Comparison of ENCODE assay signal across 16 cellular contexts in the genomic region with DNA sequence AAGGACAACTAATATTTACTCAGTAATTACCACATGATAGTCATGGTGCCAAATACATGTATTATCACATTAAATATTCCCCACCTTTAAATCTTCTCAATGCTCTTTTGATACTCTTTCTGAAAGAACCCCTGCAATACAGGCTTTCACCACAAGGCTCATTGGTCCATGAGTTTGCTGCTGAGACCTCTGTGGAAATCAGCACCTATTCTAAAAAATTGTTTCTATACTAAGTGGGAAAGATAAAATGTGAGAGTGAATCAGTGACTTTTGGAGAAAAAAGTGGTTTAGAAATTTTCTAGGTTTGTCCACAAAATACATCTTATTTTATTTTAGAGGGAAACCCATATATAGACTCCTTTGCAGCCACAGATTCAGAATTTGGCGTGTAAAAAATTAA.
DNase-seq lines count a peak whose midpoint lies in the region; ATAC-seq and TF ChIP-seq lines count a peak whose summit lies in the region.
"Had no signal": no experiment of that assay in that cellular context is flagged by ENCODE, and none has a peak within 500 bp of the region (broad histone marks: within the 10 kb centered on the region; RNA-seq: fewer than 3 reads in every experiment).

No MANE protein-coding gene starts in this region.

- no peak for DNase-seq in HFFc6
- DNase-seq in cardiac fibroblast (ENCODE audit: low read depth in 2 of 2), result no peak
- no peak for DNase-seq in neural crest cell (ENCODE audit: low read depth, low spot score)
- no peak for DNase-seq in NCI-H2107 treated with DMSO at 0.1 percent for 48 hours (lab: John Stamatoyannopoulos, UW; ENCODE audit: unreplicated experiment)
- DNase-seq: DMS79, MG63, NCI-H1417, NCI-H2029, NCI-H510A, NCI-H82, RPMI8226, T-helper 1 cell had no signal

- TF ChIP-seq CTCF in GM12875 (IDR thresholded peaks at IDR 0.05; ENCODE audit: borderline replicate concordance, insufficient read depth, low read depth, low read length) (peak; percentile 6; the same call in 1 of the 2 replicates), HFFc6 (IDR thresholded peaks at IDR 0.05) (peak; percentile 12; the same call in 1 of the 2 replicates), cardiac fibroblast (IDR thresholded peaks at IDR 0.05; ENCODE audit: low read depth, low read length) (peak; percentile 10), neural crest cell (conservative IDR thresholded peaks at IDR 0.05) (peak; percentile 43)

- no peak overlapping the region for H3K4me3 ChIP-seq in GM12875 (ENCODE audit: low read depth, low read length)
- no peak overlapping the region for H3K4me3 ChIP-seq in cardiac fibroblast (replicated peaks in 1 of 2; ENCODE audit: low read depth in 2 of 2, low read length in 2 of 2)
- H3K4me3 ChIP-seq: BLaER1 treated with 17β-estradiol and CSF1 and Interleukin-3, amounts not matched to agents 10 nM and 100 nM; MG63 had no signal

- peaks cover 6% of the 10 kb centered on the region for H3K9me3 Mint-ChIP-seq in HFFc6
- peaks cover 23% of the 10 kb centered on the region for H3K9me3 Mint-ChIP-seq in neural crest cell

- H3K27me3 Mint-ChIP-seq in HFFc6 (ENCODE audit: insufficient read depth) (no peaks in the 10 kb centered on the region; the same call in none of the 2 replicates), neural crest cell (ENCODE audit: low read depth) (no peaks in the 10 kb centered on the region)

- H3K36me3 Mint-ChIP-seq in HFFc6 (ENCODE audit: low read depth) (no peaks in the 10 kb centered on the region), neural crest cell (ENCODE audit: low read depth) (peaks cover 2% of the 10 kb centered on the region)

- H3K4me1 Mint-ChIP-seq in HFFc6 (ENCODE audit: low read depth) (no peaks in the 10 kb centered on the region), neural crest cell (no peaks in the 10 kb centered on the region)

- no peak for ATAC-seq in GM18868 (IDR thresholded peaks at IDR 0.05; ENCODE audit: unreplicated experiment)
- ATAC-seq in GM21619 (IDR thresholded peaks at IDR 0.05; ENCODE audit: unreplicated experiment), result no peak

- H3K27ac Mint-ChIP-seq in HFFc6, result no peak overlapping the region
- H3K27ac Mint-ChIP-seq in neural crest cell (ENCODE audit: unreplicated experiment), result no peak overlapping the region

- no peak overlapping the region for H3K4me3 Mint-ChIP-seq in HFFc6
- no peak overlapping the region for H3K4me3 Mint-ChIP-seq in neural crest cell
